ENCODE assay signal across 22 cellular contexts in genomic region chr11:907668-908067, GRCh38. TPM values are rescaled to one million over a fixed set of nuclear protein-coding genes. Genes with fewer than 3 reads are reported as not detected.
DNase-seq lines count a peak whose midpoint lies in the region; ATAC-seq and TF ChIP-seq lines count a peak whose summit lies in the region.
"Had no signal": no experiment of that assay in that cellular context is flagged by ENCODE, and none has a peak within 500 bp of the region (broad histone marks: within the 10 kb centered on the region; RNA-seq: fewer than 3 reads in every experiment).

No MANE protein-coding gene starts in this region.

- H3K27me3 Mint-ChIP-seq in activated naive CD8-positive, alpha-beta T cell treated with anti-CD3 and anti-CD28 coated beads for 36 hours = no peaks in the 10 kb centered on the region
- no peaks in the 10 kb centered on the region for H3K27me3 Mint-ChIP-seq in activated naive CD8-positive, alpha-beta T cell treated with anti-CD3 and anti-CD28 coated beads, Interleukin-2, amount 50 U/mL, for 24 hours
- H3K27me3 Mint-ChIP-seq in type B pancreatic cell = no peaks in the 10 kb centered on the region
- H3K27me3 Mint-ChIP-seq: activated CD8-positive, alpha-beta memory T cell treated with anti-CD3 and anti-CD28 coated beads, Interleukin-2, amount 10 ng/mL, durations not matched to agents 7 days and 5 days had no signal

- H3K4me3 Mint-ChIP-seq in activated naive CD8-positive, alpha-beta T cell treated with anti-CD3 and anti-CD28 coated beads for 36 hours = peak overlapping the region; percentile 47
- H3K4me3 Mint-ChIP-seq in activated naive CD8-positive, alpha-beta T cell treated with anti-CD3 and anti-CD28 coated beads, Interleukin-2, amount 50 U/mL, for 24 hours = no peak overlapping the region
- H3K4me3 Mint-ChIP-seq in type B pancreatic cell = peak overlapping the region; percentile 59
- H3K4me3 Mint-ChIP-seq: activated CD8-positive, alpha-beta memory T cell treated with anti-CD3 and anti-CD28 coated beads, Interleukin-2, amount 10 ng/mL, durations not matched to agents 7 days and 5 days; HFFc6 had no signal

- no peak overlapping the region for H3K27ac ChIP-seq in dorsolateral prefrontal cortex
- H3K27ac ChIP-seq: adrenal gland, brain microvascular endothelial cell, parathyroid adenoma had no signal

- no peak overlapping the region for H3K4me3 ChIP-seq in dorsolateral prefrontal cortex
- H3K4me3 ChIP-seq: adrenal gland, mucosa of descending colon, spleen had no signal

- TF ChIP-seq CTCF in type B pancreatic cell (conservative IDR thresholded peaks at IDR 0.05) = no peak
- no peak for TF ChIP-seq CTCF in dorsolateral prefrontal cortex (IDR thresholded peaks at IDR 0.05 in 54 of 56, conservative IDR thresholded peaks at IDR 0.05 in 2 of 56; ENCODE audit: low read depth in 1 of 56, partially characterized antibody in 56 of 56)

- H3K4me1 Mint-ChIP-seq in activated naive CD8-positive, alpha-beta T cell treated with anti-CD3 and anti-CD28 coated beads for 36 hours = peaks cover 26% of the 10 kb centered on the region
- peaks cover 23% of the 10 kb centered on the region for H3K4me1 Mint-ChIP-seq in activated naive CD8-positive, alpha-beta T cell treated with anti-CD3 and anti-CD28 coated beads, Interleukin-2, amount 50 U/mL, for 24 hours
- H3K4me1 Mint-ChIP-seq in type B pancreatic cell (ENCODE audit: unreplicated experiment) = peaks cover 11% of the 10 kb centered on the region

- no peak for ATAC-seq in activated naive CD8-positive, alpha-beta T cell treated with anti-CD3 and anti-CD28 coated beads, Interleukin-2, amount 50 U/mL, for 24 hours
- ATAC-seq: activated CD8-positive, alpha-beta memory T cell treated with anti-CD3 and anti-CD28 coated beads, Interleukin-2, amount 10 ng/mL, durations not matched to agents 7 days and 5 days; mucosa of descending colon; right cardiac atrium; Right ventricle myocardium inferior had no signal

- no peak overlapping the region for H3K27ac Mint-ChIP-seq in activated naive CD8-positive, alpha-beta T cell treated with anti-CD3 and anti-CD28 coated beads for 36 hours
- no peak overlapping the region for H3K27ac Mint-ChIP-seq in activated naive CD8-positive, alpha-beta T cell treated with anti-CD3 and anti-CD28 coated beads, Interleukin-2, amount 50 U/mL, for 24 hours
- H3K27ac Mint-ChIP-seq in type B pancreatic cell = no peak overlapping the region
- H3K27ac Mint-ChIP-seq: activated CD8-positive, alpha-beta memory T cell treated with anti-CD3 and anti-CD28 coated beads, Interleukin-2, amount 10 ng/mL, durations not matched to agents 7 days and 5 days; HFFc6 had no signal

- H3K36me3 Mint-ChIP-seq in activated naive CD8-positive, alpha-beta T cell treated with anti-CD3 and anti-CD28 coated beads for 36 hours = peaks cover 9% of the 10 kb centered on the region
- H3K36me3 Mint-ChIP-seq in activated naive CD8-positive, alpha-beta T cell treated with anti-CD3 and anti-CD28 coated beads, Interleukin-2, amount 50 U/mL, for 24 hours (ENCODE audit: low read depth) = peaks cover 19% of the 10 kb centered on the region
- peaks cover 4% of the 10 kb centered on the region for H3K36me3 Mint-ChIP-seq in type B pancreatic cell

- H3K27me3 ChIP-seq in dorsolateral prefrontal cortex = no peaks in the 10 kb centered on the region
- H3K27me3 ChIP-seq: adrenal gland, brain microvascular endothelial cell, spleen had no signal

- H3K9me3 Mint-ChIP-seq in activated naive CD8-positive, alpha-beta T cell treated with anti-CD3 and anti-CD28 coated beads for 36 hours = no peaks in the 10 kb centered on the region
- H3K9me3 Mint-ChIP-seq in activated naive CD8-positive, alpha-beta T cell treated with anti-CD3 and anti-CD28 coated beads, Interleukin-2, amount 50 U/mL, for 24 hours = no peaks in the 10 kb centered on the region
- H3K9me3 Mint-ChIP-seq in type B pancreatic cell = no peaks in the 10 kb centered on the region
- H3K9me3 Mint-ChIP-seq: HFFc6 had no signal

- no peak for DNase-seq in activated naive CD8-positive, alpha-beta T cell treated with anti-CD3 and anti-CD28 coated beads for 36 hours
- no peak for DNase-seq in activated naive CD8-positive, alpha-beta T cell treated with anti-CD3 and anti-CD28 coated beads, Interleukin-2, amount 50 U/mL, for 24 hours
- DNase-seq in RPMI8226 (peak; percentile 88), germinal center (ENCODE audit: low spot score) (peak; percentile 30), type B pancreatic cell (ENCODE audit: extremely low spot score, unreplicated experiment) (no peak), dorsolateral prefrontal cortex (no peak), HUDEP-2 (lab: John Stamatoyannopoulos, UW; ENCODE audit: unreplicated experiment in 76 of 76) (no peak)
- DNase-seq in activated effector memory CD4-positive, alpha-beta T cell treated with anti-CD3 and anti-CD28 coated beads, Interleukin-2, amount 50 U/mL, for 16 hours = no peak
- DNase-seq: activated CD4-positive, alpha-beta T cell treated with anti-CD3 and anti-CD28 coated beads for 48 hours; activated CD8-positive, alpha-beta memory T cell treated with anti-CD3 and anti-CD28 coated beads, Interleukin-2, amount 10 ng/mL, durations not matched to agents 7 days and 5 days; brain microvascular endothelial cell; HFFc6; KG1; mucosa of descending colon; NCI-H1417 treated with DMSO at 0.1 percent for 48 hours; NCI-H82; right cardiac atrium; spleen; stimulated activated CD4-positive, alpha-beta T cell treated with anti-CD3 and anti-CD28 coated beads, Interleukin-2, amount 100 ng/mL, for 48 hours had no signal

- intact Hi-C loops in dorsolateral prefrontal cortex (cut with DNase I) = no loop called here

RNA-seq across cellular contexts. Expression of gene CHID1, which starts 2.9 kb away (rescaled TPM):
- total RNA-seq in activated naive CD8-positive, alpha-beta T cell treated with anti-CD3 and anti-CD28 coated beads for 36 hours = 10 to 100 TPM; 73.1 to 81.6 TPM
- total RNA-seq in type B pancreatic cell (ENCODE audit: low replicate concordance) (98.9 and 100 TPM in 2 replicates), dorsolateral prefrontal cortex (10 to 100 TPM; 49.1 to 90.5 (median 68.9) TPM)

RNA-seq across cellular contexts. Expression of gene AP2A2, which starts 18.0 kb away (rescaled TPM):
- 10 to 100 TPM; 26.3 to 30.3 TPM for total RNA-seq in activated naive CD8-positive, alpha-beta T cell treated with anti-CD3 and anti-CD28 coated beads for 36 hours
- total RNA-seq in type B pancreatic cell (ENCODE audit: low replicate concordance) (82.6 and 109 TPM in 2 replicates), dorsolateral prefrontal cortex (100 to 1,000 TPM in 119 of 120 experiments, 10 to 100 TPM in 1; 90.2 to 214 (median 158) TPM)

Comparison
In these comparisons a context has a peak if more than half of its experiments do, and no peak if none do; other contexts are left out.
1. DNase-seq: peak in RPMI8226 (single experiment) and germinal center (single experiment); none in activated naive CD8-positive, alpha-beta T cell treated with anti-CD3 and anti-CD28 coated beads for 36 hours (single experiment), activated naive CD8-positive, alpha-beta T cell treated with anti-CD3 and anti-CD28 coated beads, Interleukin-2, amount 50 U/mL, for 24 hours (single experiment), type B pancreatic cell (single experiment), dorsolateral prefrontal cortex (0 of 10), activated effector memory CD4-positive, alpha-beta T cell treated with anti-CD3 and anti-CD28 coated beads, Interleukin-2, amount 50 U/mL, for 16 hours (single experiment) and HUDEP-2 (0 of 76).